Comparison of ENCODE assay signal across 1 cellular context in genomic region chr19:28424662-28425430, GRCh38.
TF ChIP-seq lines count a peak whose summit lies in the region.

No MANE protein-coding gene starts in this region.

TF ChIP-seq in HEK293, 187 proteins besides CTCF, POLR2A, EP300 and RAD21 (continued from another document and continues in another):
- TF ChIP-seq ZBTB44 (tag by site-specific recombination; IDR thresholded peaks at IDR 0.05) (no peak; the same call in 1 of the 2 replicates), ZNF37A (tag by site-specific recombination; IDR thresholded peaks at IDR 0.05) (no peak), ZNF274 (IDR thresholded peaks at IDR 0.05; ENCODE audit: low read length) (no peak), ZNF274 (tag by site-specific recombination; IDR thresholded peaks at IDR 0.05; ENCODE audit: borderline replicate concordance) (no peak), ZNF610 (tag by site-specific recombination; IDR thresholded peaks at IDR 0.05; ENCODE audit: borderline replicate concordance) (no peak), ZNF677 (tag by site-specific recombination; IDR thresholded peaks at IDR 0.05) (no peak), ZXDB (tag by site-specific recombination; IDR thresholded peaks at IDR 0.05) (no peak), AEBP2 (tag by site-specific recombination; IDR thresholded peaks at IDR 0.05; ENCODE audit: borderline replicate concordance) (no peak), ZNF350 (tag by site-specific recombination; IDR thresholded peaks at IDR 0.05) (no peak), ZBTB8A (tag by site-specific recombination; IDR thresholded peaks at IDR 0.05) (no peak), ZNF311 (tag by site-specific recombination; IDR thresholded peaks at IDR 0.05; ENCODE audit: borderline replicate concordance) (no peak), IKZF3 (tag by site-specific recombination; IDR thresholded peaks at IDR 0.05) (no peak), ZNF174 (tag by site-specific recombination; IDR thresholded peaks at IDR 0.05) (no peak), FEZF1 (tag by site-specific recombination; IDR thresholded peaks at IDR 0.05) (peak; percentile 99; the same call in 1 of the 2 replicates), ZSCAN23 (tag by site-specific recombination; IDR thresholded peaks at IDR 0.05) (no peak), ZNF501 (tag by site-specific recombination; IDR thresholded peaks at IDR 0.05) (no peak), PRDM1 (tag by site-specific recombination; IDR thresholded peaks at IDR 0.05) (peak; percentile 41), ZBTB7A (tag by site-specific recombination; IDR thresholded peaks at IDR 0.05; ENCODE audit: low read depth) (no peak; the same call in 1 of the 2 replicates), MYNN (tag by site-specific recombination; IDR thresholded peaks at IDR 0.05; ENCODE audit: borderline replicate concordance) (peak; percentile 69; the same call in 1 of the 2 replicates), ZNF621 (tag by site-specific recombination; IDR thresholded peaks at IDR 0.05) (no peak), ZNF555 (tag by site-specific recombination; conservative IDR thresholded peaks at IDR 0.05) (no peak), ZNF335 (tag by site-specific recombination; conservative IDR thresholded peaks at IDR 0.05) (peak; percentile 27; the same call in 1 of the 2 replicates), ZNF791 (tag by site-specific recombination; IDR thresholded peaks at IDR 0.05) (no peak), ZNF10 (tag by site-specific recombination; IDR thresholded peaks at IDR 0.05) (no peak), KLF17 (tag by site-specific recombination; IDR thresholded peaks at IDR 0.05) (no peak), ZBTB21 (tag by site-specific recombination; IDR thresholded peaks at IDR 0.05) (no peak), ZNF76 (tag by site-specific recombination; IDR thresholded peaks at IDR 0.05; ENCODE audit: borderline replicate concordance, low read depth) (no peak), ZNF629 (tag by site-specific recombination; IDR thresholded peaks at IDR 0.05) (no peak), ZNF266 (tag by site-specific recombination; IDR thresholded peaks at IDR 0.05; ENCODE audit: low read depth) (no peak), MZF1 (tag by site-specific recombination; IDR thresholded peaks at IDR 0.05; ENCODE audit: borderline replicate concordance) (peak; percentile 75), ZNF768 (tag by site-specific recombination; IDR thresholded peaks at IDR 0.05) (no peak), ZNF169 (tag by site-specific recombination; IDR thresholded peaks at IDR 0.05) (no peak), ZNF624 (tag by site-specific recombination; IDR thresholded peaks at IDR 0.05) (0 out of 2 replicates have a peak, but pooled peaks have one; percentile 23), GLI4 (tag by site-specific recombination; IDR thresholded peaks at IDR 0.05) (no peak), ZNF341 (tag by site-specific recombination; IDR thresholded peaks at IDR 0.05; ENCODE audit: low read depth) (peak; percentile 37; the same call in 1 of the 2 replicates), SP3 (tag by site-specific recombination; IDR thresholded peaks at IDR 0.05) (no peak)
- TF ChIP-seq, protein P1, sequence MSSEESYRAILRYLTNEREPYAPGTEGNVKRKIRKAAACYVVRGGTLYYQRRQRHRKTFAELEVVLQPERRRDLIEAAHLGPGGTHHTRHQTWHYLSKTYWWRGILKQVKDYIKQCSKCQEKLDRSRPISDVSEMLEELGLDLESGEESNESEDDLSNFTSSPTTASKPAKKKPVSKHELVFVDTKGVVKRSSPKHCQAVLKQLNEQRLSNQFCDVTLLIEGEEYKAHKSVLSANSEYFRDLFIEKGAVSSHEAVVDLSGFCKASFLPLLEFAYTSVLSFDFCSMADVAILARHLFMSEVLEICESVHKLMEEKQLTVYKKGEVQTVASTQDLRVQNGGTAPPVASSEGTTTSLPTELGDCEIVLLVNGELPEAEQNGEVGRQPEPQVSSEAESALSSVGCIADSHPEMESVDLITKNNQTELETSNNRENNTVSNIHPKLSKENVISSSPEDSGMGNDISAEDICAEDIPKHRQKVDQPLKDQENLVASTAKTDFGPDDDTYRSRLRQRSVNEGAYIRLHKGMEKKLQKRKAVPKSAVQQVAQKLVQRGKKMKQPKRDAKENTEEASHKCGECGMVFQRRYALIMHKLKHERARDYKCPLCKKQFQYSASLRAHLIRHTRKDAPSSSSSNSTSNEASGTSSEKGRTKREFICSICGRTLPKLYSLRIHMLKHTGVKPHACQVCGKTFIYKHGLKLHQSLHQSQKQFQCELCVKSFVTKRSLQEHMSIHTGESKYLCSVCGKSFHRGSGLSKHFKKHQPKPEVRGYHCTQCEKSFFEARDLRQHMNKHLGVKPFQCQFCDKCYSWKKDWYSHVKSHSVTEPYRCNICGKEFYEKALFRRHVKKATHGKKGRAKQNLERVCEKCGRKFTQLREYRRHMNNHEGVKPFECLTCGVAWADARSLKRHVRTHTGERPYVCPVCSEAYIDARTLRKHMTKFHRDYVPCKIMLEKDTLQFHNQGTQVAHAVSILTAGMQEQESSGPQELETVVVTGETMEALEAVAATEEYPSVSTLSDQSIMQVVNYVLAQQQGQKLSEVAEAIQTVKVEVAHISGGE (tag by site-specific recombination; conservative IDR thresholded peaks at IDR 0.05; ENCODE audit: low read depth), result peak; percentile 18; the same call in 1 of the 2 replicates
- TF ChIP-seq, protein P2, sequence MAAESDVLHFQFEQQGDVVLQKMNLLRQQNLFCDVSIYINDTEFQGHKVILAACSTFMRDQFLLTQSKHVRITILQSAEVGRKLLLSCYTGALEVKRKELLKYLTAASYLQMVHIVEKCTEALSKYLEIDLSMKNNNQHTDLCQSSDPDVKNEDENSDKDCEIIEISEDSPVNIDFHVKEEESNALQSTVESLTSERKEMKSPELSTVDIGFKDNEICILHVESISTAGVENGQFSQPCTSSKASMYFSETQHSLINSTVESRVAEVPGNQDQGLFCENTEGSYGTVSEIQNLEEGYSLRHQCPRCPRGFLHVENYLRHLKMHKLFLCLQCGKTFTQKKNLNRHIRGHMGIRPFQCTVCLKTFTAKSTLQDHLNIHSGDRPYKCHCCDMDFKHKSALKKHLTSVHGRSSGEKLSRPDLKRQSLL (tag by site-specific recombination; IDR thresholded peaks at IDR 0.05), result no peak
- TF ChIP-seq, protein P3, sequence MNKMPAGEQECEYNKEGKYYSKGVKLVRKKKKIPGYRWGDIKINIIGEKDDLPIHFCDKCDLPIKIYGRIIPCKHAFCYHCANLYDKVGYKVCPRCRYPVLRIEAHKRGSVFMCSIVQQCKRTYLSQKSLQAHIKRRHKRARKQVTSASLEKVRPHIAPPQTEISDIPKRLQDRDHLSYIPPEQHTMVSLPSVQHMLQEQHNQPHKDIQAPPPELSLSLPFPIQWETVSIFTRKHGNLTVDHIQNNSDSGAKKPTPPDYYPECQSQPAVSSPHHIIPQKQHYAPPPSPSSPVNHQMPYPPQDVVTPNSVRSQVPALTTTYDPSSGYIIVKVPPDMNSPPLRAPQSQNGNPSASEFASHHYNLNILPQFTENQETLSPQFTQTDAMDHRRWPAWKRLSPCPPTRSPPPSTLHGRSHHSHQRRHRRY (tag by site-specific recombination; IDR thresholded peaks at IDR 0.05), result no peak
- TF ChIP-seq, protein P4, sequence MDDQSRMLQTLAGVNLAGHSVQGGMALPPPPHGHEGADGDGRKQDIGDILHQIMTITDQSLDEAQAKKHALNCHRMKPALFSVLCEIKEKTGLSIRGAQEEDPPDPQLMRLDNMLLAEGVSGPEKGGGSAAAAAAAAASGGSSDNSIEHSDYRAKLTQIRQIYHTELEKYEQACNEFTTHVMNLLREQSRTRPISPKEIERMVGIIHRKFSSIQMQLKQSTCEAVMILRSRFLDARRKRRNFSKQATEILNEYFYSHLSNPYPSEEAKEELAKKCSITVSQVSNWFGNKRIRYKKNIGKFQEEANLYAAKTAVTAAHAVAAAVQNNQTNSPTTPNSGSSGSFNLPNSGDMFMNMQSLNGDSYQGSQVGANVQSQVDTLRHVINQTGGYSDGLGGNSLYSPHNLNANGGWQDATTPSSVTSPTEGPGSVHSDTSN (CRISPR knock-in tag; IDR thresholded peaks at IDR 0.05), result no peak
- TF ChIP-seq, protein P5, sequence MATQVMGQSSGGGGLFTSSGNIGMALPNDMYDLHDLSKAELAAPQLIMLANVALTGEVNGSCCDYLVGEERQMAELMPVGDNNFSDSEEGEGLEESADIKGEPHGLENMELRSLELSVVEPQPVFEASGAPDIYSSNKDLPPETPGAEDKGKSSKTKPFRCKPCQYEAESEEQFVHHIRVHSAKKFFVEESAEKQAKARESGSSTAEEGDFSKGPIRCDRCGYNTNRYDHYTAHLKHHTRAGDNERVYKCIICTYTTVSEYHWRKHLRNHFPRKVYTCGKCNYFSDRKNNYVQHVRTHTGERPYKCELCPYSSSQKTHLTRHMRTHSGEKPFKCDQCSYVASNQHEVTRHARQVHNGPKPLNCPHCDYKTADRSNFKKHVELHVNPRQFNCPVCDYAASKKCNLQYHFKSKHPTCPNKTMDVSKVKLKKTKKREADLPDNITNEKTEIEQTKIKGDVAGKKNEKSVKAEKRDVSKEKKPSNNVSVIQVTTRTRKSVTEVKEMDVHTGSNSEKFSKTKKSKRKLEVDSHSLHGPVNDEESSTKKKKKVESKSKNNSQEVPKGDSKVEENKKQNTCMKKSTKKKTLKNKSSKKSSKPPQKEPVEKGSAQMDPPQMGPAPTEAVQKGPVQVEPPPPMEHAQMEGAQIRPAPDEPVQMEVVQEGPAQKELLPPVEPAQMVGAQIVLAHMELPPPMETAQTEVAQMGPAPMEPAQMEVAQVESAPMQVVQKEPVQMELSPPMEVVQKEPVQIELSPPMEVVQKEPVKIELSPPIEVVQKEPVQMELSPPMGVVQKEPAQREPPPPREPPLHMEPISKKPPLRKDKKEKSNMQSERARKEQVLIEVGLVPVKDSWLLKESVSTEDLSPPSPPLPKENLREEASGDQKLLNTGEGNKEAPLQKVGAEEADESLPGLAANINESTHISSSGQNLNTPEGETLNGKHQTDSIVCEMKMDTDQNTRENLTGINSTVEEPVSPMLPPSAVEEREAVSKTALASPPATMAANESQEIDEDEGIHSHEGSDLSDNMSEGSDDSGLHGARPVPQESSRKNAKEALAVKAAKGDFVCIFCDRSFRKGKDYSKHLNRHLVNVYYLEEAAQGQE (tag by site-specific recombination; IDR thresholded peaks at IDR 0.05), result no peak
- TF ChIP-seq, protein P6, sequence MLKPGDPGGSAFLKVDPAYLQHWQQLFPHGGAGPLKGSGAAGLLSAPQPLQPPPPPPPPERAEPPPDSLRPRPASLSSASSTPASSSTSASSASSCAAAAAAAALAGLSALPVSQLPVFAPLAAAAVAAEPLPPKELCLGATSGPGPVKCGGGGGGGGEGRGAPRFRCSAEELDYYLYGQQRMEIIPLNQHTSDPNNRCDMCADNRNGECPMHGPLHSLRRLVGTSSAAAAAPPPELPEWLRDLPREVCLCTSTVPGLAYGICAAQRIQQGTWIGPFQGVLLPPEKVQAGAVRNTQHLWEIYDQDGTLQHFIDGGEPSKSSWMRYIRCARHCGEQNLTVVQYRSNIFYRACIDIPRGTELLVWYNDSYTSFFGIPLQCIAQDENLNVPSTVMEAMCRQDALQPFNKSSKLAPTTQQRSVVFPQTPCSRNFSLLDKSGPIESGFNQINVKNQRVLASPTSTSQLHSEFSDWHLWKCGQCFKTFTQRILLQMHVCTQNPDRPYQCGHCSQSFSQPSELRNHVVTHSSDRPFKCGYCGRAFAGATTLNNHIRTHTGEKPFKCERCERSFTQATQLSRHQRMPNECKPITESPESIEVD (tag by site-specific recombination; IDR thresholded peaks at IDR 0.05), result no peak
- TF ChIP-seq, protein P7, sequence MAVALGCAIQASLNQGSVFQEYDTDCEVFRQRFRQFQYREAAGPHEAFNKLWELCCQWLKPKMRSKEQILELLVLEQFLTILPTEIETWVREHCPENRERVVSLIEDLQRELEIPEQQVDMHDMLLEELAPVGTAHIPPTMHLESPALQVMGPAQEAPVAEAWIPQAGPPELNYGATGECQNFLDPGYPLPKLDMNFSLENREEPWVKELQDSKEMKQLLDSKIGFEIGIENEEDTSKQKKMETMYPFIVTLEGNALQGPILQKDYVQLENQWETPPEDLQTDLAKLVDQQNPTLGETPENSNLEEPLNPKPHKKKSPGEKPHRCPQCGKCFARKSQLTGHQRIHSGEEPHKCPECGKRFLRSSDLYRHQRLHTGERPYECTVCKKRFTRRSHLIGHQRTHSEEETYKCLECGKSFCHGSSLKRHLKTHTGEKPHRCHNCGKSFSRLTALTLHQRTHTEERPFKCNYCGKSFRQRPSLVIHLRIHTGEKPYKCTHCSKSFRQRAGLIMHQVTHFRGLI (tag by site-specific recombination; IDR thresholded peaks at IDR 0.05), result no peak
